ENCODE assay signal across 8 cellular contexts in genomic region chr5:72848474-72849428, GRCh38. TPM values are rescaled to one million over a fixed set of nuclear protein-coding genes. Genes with fewer than 3 reads are reported as not detected.
DNase-seq lines count a peak whose midpoint lies in the region; ATAC-seq, FAIRE-seq and TF ChIP-seq lines count a peak whose summit lies in the region.

No MANE protein-coding gene starts in this region.

- ATAC-seq in GM21526 (IDR thresholded peaks at IDR 0.05; ENCODE audit: low FRiP score, unreplicated experiment) (peak; percentile 50), HepG2 (peak; percentile 81)
- peak; percentile 48 to 50 for ATAC-seq in activated CD4-positive, CD25-positive, alpha-beta regulatory T cell treated with anti-CD3 and anti-CD28 coated beads, Interleukin-2, amount 50 U/mL, for 24 hours

- peaks cover 60% of the 10 kb centered on the region for H3K79me2 ChIP-seq in HepG2 (ENCODE audit: insufficient read depth, low read length)

- no peak for TF ChIP-seq RAD21 in HepG2 (CRISPR knock-in tag; IDR thresholded peaks at IDR 0.05)

- H4K20me1 ChIP-seq in HepG2 (ENCODE audit: insufficient read depth, low read length), result peaks cover 42% of the 10 kb centered on the region

- no peaks in the 10 kb centered on the region; a peak in 1 of 5 replicates for H3K27me3 ChIP-seq in HepG2 (ENCODE audit: control insufficient read depth in 1 of 2, insufficient read depth in 2 of 2, low read length in 2 of 2)

- H3K9me3 ChIP-seq in HepG2 (ENCODE audit: low read length), result no peaks in the 10 kb centered on the region

- peaks cover 45% of the 10 kb centered on the region for H3K4me1 ChIP-seq in HepG2 (ENCODE audit: insufficient read depth, low read length)

- H3K4me3 ChIP-seq in HepG2 (replicated peaks in 1 of 3; ENCODE audit: insufficient read depth in 1 of 3, low read depth in 2 of 3, low read length in 3 of 3), result peak overlapping the region; percentile 93 to 99 (median 93)

- no peak for FAIRE-seq in HepG2 (lab: Jason Lieb, UNC)

- H3K4me1 Mint-ChIP-seq in IgD-negative memory B cell, result peaks cover 42 to 45% (median 44%) of the 10 kb centered on the region in 3 donors
- H3K4me1 Mint-ChIP-seq in chondrocyte (ENCODE audit: low read depth), result peaks cover 57% of the 10 kb centered on the region

- TF ChIP-seq EP300 in HepG2 (IDR thresholded peaks at IDR 0.05; ENCODE audit: low read depth in 2 of 2, low read length in 2 of 2) (no peak), HepG2 (CRISPR knock-in tag; IDR thresholded peaks at IDR 0.05; ENCODE audit: borderline replicate concordance) (no peak)

- CTCF ChIA-PET in HepG2 (lab: Yijun Ruan, JAX; ENCODE audit: low intra/inter-chr PET ratio, low total read pairs), result no interaction called here

- no peaks in the 10 kb centered on the region for H3K9me3 Mint-ChIP-seq in IgD-negative memory B cell
- H3K9me3 Mint-ChIP-seq in chondrocyte (ENCODE audit: low read depth), result no peaks in the 10 kb centered on the region

- H3K27ac Mint-ChIP-seq in IgD-negative memory B cell, result peak overlapping the region; percentile 91 to 99 (median 98)
- H3K27ac Mint-ChIP-seq in chondrocyte (ENCODE audit: unreplicated experiment), result peak overlapping the region; percentile 99

- BruUV-seq in HepG2 (replicated peaks; lab: Mats Ljungman, UMichigan), result no TSS peak

- POLR2A ChIA-PET in HepG2 (lab: Yijun Ruan, JAX), result interaction anchor here (1.1 to 2.2 kb wide), 7 partner anchors 9 to 529 kb away, joined by 3 to 6 read pairs (median 4); partner anchors contain the start of genes MRPS27, PTCD2 and TNPO1

- no peak for TF ChIP-seq CTCF in chondrocyte (IDR thresholded peaks at IDR 0.05)
- TF ChIP-seq CTCF in HepG2 (CRISPR knock-in tag; IDR thresholded peaks at IDR 0.05), result 0 out of 2 replicates have a peak, but pooled peaks have one; percentile 17

- H3K4me2 ChIP-seq in HepG2 (ENCODE audit: low read depth, low read length), result peak overlapping the region; percentile 84

- H3K4me3 Mint-ChIP-seq in IgD-negative memory B cell (peak overlapping the region; percentile 96 to 100 (median 99)), chondrocyte (ENCODE audit: unreplicated experiment) (peak overlapping the region; percentile 98)

- intact Hi-C loops in HepG2 (cut with micrococcal nuclease; ENCODE audit: unreplicated experiment), result loop anchor here (1.0 kb wide), 2 partner anchors 29 to 237 kb away; no protein-coding TSS in a partner anchor

- H3K27me3 Mint-ChIP-seq in IgD-negative memory B cell, result no peaks in the 10 kb centered on the region
- H3K27me3 Mint-ChIP-seq in chondrocyte (ENCODE audit: low read depth), result no peaks in the 10 kb centered on the region

- peak overlapping the region; percentile 94 for H3K9ac ChIP-seq in HepG2 (ENCODE audit: insufficient read depth, low read depth, low read length)

- 6% methylated on average over 6 of the region's 81 CpGs for WGBS in HepG2 (ENCODE audit: low lambda C conversion rate)

- TF ChIP-seq POLR2A in HepG2 (IDR thresholded peaks at IDR 0.05; ENCODE audit: insufficient read depth in 1 of 2, low read depth in 2 of 2, low read length in 2 of 2), result peak in 1 of 2 experiments; percentile 51; a peak in 1 of 4 replicates

- in situ Hi-C loops in HepG2 (cut with HindIII; ENCODE audit: extremely low pct_ligation_motif_present, low pct_unique_long_range_greater_than_20kb), result no loop called here

- no peak overlapping the region for H2AFZ ChIP-seq in HepG2 (ENCODE audit: low read length)

- H3K36me3 Mint-ChIP-seq in IgD-negative memory B cell (no peaks in the 10 kb centered on the region), chondrocyte (ENCODE audit: low read depth) (peaks cover 9% of the 10 kb centered on the region)

- H3K36me3 ChIP-seq in HepG2 (replicated peaks in 1 of 2; ENCODE audit: control insufficient read depth in 1 of 2, insufficient read depth in 2 of 2, low read length in 2 of 2), result peaks cover 2 to 11% of the 10 kb centered on the region in 2 experiments; a peak in 3 of 5 replicates

- peak overlapping the region; percentile 96 for H3K27ac ChIP-seq in HepG2 (ENCODE audit: extremely low read length, insufficient read depth, low read length)

- DNase-seq in GM03348 (ENCODE audit: low spot score) (peak; percentile 82), chondrocyte (ENCODE audit: low spot score) (no peak), HepG2 (ENCODE audit: low spot score) (peak; percentile 12), NCI-H510A treated with DMSO at 0.1 percent for 48 hours (lab: John Stamatoyannopoulos, UW) (no peak)
- peak; percentile 39 to 40 for DNase-seq in stimulated activated CD4-positive, alpha-beta T cell treated with anti-CD3 and anti-CD28 coated beads, Interleukin-2, amount 100 ng/mL, for 48 hours

TF ChIP-seq in HepG2, 621 proteins besides CTCF, POLR2A, EP300 and RAD21 (continues in another document):
- TF ChIP-seq KMT2A (CRISPR knock-in tag; IDR thresholded peaks at IDR 0.05), result 0 out of 2 replicates have a peak, but pooled peaks have one; percentile 43
- TF ChIP-seq ZNF282 (IDR thresholded peaks at IDR 0.05; ENCODE audit: partially characterized antibody), result no peak
- no peak for TF ChIP-seq RXRB (CRISPR knock-in tag; IDR thresholded peaks at IDR 0.05; ENCODE audit: borderline replicate concordance)
- TF ChIP-seq PHF21A (CRISPR knock-in tag; IDR thresholded peaks at IDR 0.05), result no peak
- TF ChIP-seq ZNF138 (CRISPR knock-in tag; IDR thresholded peaks at IDR 0.05; ENCODE audit: low read depth), result 0 out of 2 replicates have a peak, but pooled peaks have one; percentile 23
- peak; percentile 70; the same call in 1 of the 2 replicates for TF ChIP-seq TFDP1 (CRISPR knock-in tag; IDR thresholded peaks at IDR 0.05; ENCODE audit: borderline replicate concordance)
- peak; percentile 72 for TF ChIP-seq TFDP2 (CRISPR knock-in tag; IDR thresholded peaks at IDR 0.05)
- no peak for TF ChIP-seq IRF1 (CRISPR knock-in tag; IDR thresholded peaks at IDR 0.05; ENCODE audit: low read depth)
- TF ChIP-seq RBFOX2 (IDR thresholded peaks at IDR 0.05; ENCODE audit: low read depth, low read length), result peak; percentile 74

RNA-seq across cellular contexts. Expression of gene TNPO1, which starts 32.3 kb away (rescaled TPM):
- 40.9 TPM for polyA plus RNA-seq in IgD-negative memory B cell
- total RNA-seq in chondrocyte, result 123 to 132 TPM (median 132 TPM) in 3 replicates
- 123 and 199 TPM in 2 replicates for total RNA-seq in HepG2 (2016; rRNA removed; fragmentation: Illumina TruSeq; extraction: Trizol)
- total RNA-seq in HepG2 (2016; cell fraction: cytosol; rRNA removed; fragmentation: Illumina TruSeq; extraction: Trizol; ENCODE audit: low read depth), result 12.5 and 18.3 TPM in 2 replicates
- 120 and 193 TPM in 2 replicates for total RNA-seq in HepG2 (2016; cell fraction: insoluble cytoplasmic fraction; rRNA removed; fragmentation: Illumina TruSeq; extraction: Trizol)
- total RNA-seq in HepG2 (2016; cell fraction: membrane; rRNA removed; fragmentation: Illumina TruSeq; extraction: Trizol), result 36.3 and 37.6 TPM in 2 replicates
- total RNA-seq in HepG2 (2016; cell fraction: nucleus; rRNA removed; fragmentation: Illumina TruSeq; extraction: Trizol), result 104 and 105 TPM in 2 replicates
- polyA plus RNA-seq in HepG2 (2011; rRNA removed), result 23.6 and 26.7 TPM in 2 replicates
- polyA plus RNA-seq in HepG2 (2011; cell fraction: cytosol; rRNA removed), result 15.8 and 21.4 TPM in 2 replicates
- 15.7 and 22.1 TPM in 2 replicates for polyA plus RNA-seq in HepG2 (2011; cell fraction: nucleus; rRNA removed)
- polyA plus RNA-seq in HepG2 (2012), result 32.9 and 35.1 TPM in 2 replicates
- polyA plus RNA-seq in HepG2 (2016; cell fraction: cytosol; fragmentation: Illumina TruSeq; extraction: Trizol; ENCODE audit: low read depth), result 4.2 and 4.5 TPM in 2 replicates
- 76.4 and 89.4 TPM in 2 replicates for polyA plus RNA-seq in HepG2 (2016; cell fraction: insoluble cytoplasmic fraction; fragmentation: Illumina TruSeq; extraction: Trizol; ENCODE audit: low read depth)
- polyA plus RNA-seq in HepG2 (2016; cell fraction: membrane; fragmentation: Illumina TruSeq; extraction: Trizol; ENCODE audit: low read depth), result 11.3 and 11.6 TPM in 2 replicates
- 50.1 and 51.5 TPM in 2 replicates for polyA plus RNA-seq in HepG2 (2016; cell fraction: nucleus; fragmentation: Illumina TruSeq; extraction: Trizol; ENCODE audit: insufficient read depth, low read depth)
- 94.2 and 347 TPM in 2 replicates for polyA minus RNA-seq in HepG2 (2011; rRNA and poly(A)+ RNA removed; ENCODE audit: low replicate concordance)
- polyA minus RNA-seq in HepG2 (2011; cell fraction: cytosol; rRNA and poly(A)+ RNA removed), result 77.6 and 113 TPM in 2 replicates
- polyA minus RNA-seq in HepG2 (2011; cell fraction: nucleus; rRNA and poly(A)+ RNA removed), result 126 and 154 TPM in 2 replicates

Comparison
In these comparisons a context has a peak if more than half of its experiments do, and no peak if none do; other contexts are left out.
1. DNase-seq: peak in GM03348 (single experiment), HepG2 (single experiment) and stimulated activated CD4-positive, alpha-beta T cell treated with anti-CD3 and anti-CD28 coated beads, Interleukin-2, amount 100 ng/mL, for 48 hours (2 of 2); none in chondrocyte (single experiment) and NCI-H510A treated with DMSO at 0.1 percent for 48 hours (single experiment).
2. Peak in every context shown above with its lines, with median percentiles within 50 percentile points of each other: ATAC-seq.